Comparison of ENCODE assay signal across 1 cellular context in genomic region chr2:65129613-65130439, GRCh38.
TF ChIP-seq lines count a peak whose summit lies in the region.

Gene RAB1A (minus strand): TSS chr2:65130106. CDS start chr2:65129915, 191 bp downstream.

TF ChIP-seq in WTC11, 78 proteins besides CTCF, POLR2A, EP300 and RAD21 (continued from another document):
- TF ChIP-seq FOXP4 (CRISPR knock-in tag; IDR thresholded peaks at IDR 0.05) (peak; percentile 52; the same call in 1 of the 2 replicates), PREB (CRISPR knock-in tag; IDR thresholded peaks at IDR 0.05; ENCODE audit: borderline replicate concordance) (no peak), ZMAT4 (CRISPR knock-in tag; IDR thresholded peaks at IDR 0.05) (no peak), SP1 (CRISPR knock-in tag; conservative IDR thresholded peaks at IDR 0.05) (peak; percentile 92), NFYB (CRISPR knock-in tag; conservative IDR thresholded peaks at IDR 0.05; ENCODE audit: low read depth) (peak; percentile 46; the same call in 1 of the 2 replicates), NR1H2 (CRISPR knock-in tag; IDR thresholded peaks at IDR 0.05) (no peak), ATF1 (CRISPR knock-in tag; IDR thresholded peaks at IDR 0.05) (no peak)
